ENCODE assay signal across 27 cellular contexts in genomic region chr6:122660296-122660695, GRCh38. TPM values are rescaled to one million over a fixed set of nuclear protein-coding genes. Genes with fewer than 3 reads are reported as not detected.
"Had no signal": no experiment of that assay in that cellular context is flagged by ENCODE, and none has a peak within 500 bp of the region (broad histone marks: within the 10 kb centered on the region; RNA-seq: fewer than 3 reads in every experiment).

No MANE protein-coding gene starts in this region.

- H3K9me3 Mint-ChIP-seq: naive thymus-derived CD4-positive, alpha-beta T cell; nephron; stimulated activated naive B cell treated with anti-CD40 and anti-IgM and Interleukin-4, amounts not matched to agents 10 μg/mL and 1 μg/mL and 100 μg/mL, for 72 hours; stimulated activated naive CD8-positive, alpha-beta T cell treated with anti-CD3 and anti-CD28 coated beads, Interleukin-15, Interleukin-2, amounts not matched to agents 100 ng/mL and 50 ng/mL, for 24 hours had no signal

- H3K27me3 Mint-ChIP-seq: stimulated activated naive B cell treated with anti-CD40 and anti-IgM and Interleukin-4, amounts not matched to agents 10 μg/mL and 1 μg/mL and 100 μg/mL, for 72 hours; stimulated activated naive CD8-positive, alpha-beta T cell treated with anti-CD3 and anti-CD28 coated beads, Interleukin-15, Interleukin-2, amounts not matched to agents 100 ng/mL and 50 ng/mL, for 24 hours; type B pancreatic cell had no signal

- H3K27ac Mint-ChIP-seq: naive thymus-derived CD4-positive, alpha-beta T cell; nephron; stimulated activated naive B cell treated with anti-CD40 and anti-IgM and Interleukin-4, amounts not matched to agents 10 μg/mL and 1 μg/mL and 100 μg/mL, for 72 hours; stimulated activated naive CD8-positive, alpha-beta T cell treated with anti-CD3 and anti-CD28 coated beads, Interleukin-15, Interleukin-2, amounts not matched to agents 100 ng/mL and 50 ng/mL, for 24 hours; type B pancreatic cell had no signal

- H3K36me3 ChIP-seq: gastroesophageal sphincter, heart left ventricle, sigmoid colon, thyroid gland had no signal

- H3K4me3 Mint-ChIP-seq: naive thymus-derived CD4-positive, alpha-beta T cell; nephron; stimulated activated naive B cell treated with anti-CD40 and anti-IgM and Interleukin-4, amounts not matched to agents 10 μg/mL and 1 μg/mL and 100 μg/mL, for 72 hours; stimulated activated naive CD8-positive, alpha-beta T cell treated with anti-CD3 and anti-CD28 coated beads, Interleukin-15, Interleukin-2, amounts not matched to agents 100 ng/mL and 50 ng/mL, for 24 hours; type B pancreatic cell had no signal

- H3K4me3 ChIP-seq: dorsolateral prefrontal cortex, gastroesophageal sphincter, heart left ventricle, lung, psoas muscle, sigmoid colon, thyroid gland had no signal

- ATAC-seq: gastroesophageal sphincter; heart left ventricle; left ventricle myocardium superior; naive thymus-derived CD4-positive, alpha-beta T cell; psoas muscle; right cardiac atrium; stimulated activated naive B cell treated with anti-CD40 and anti-IgM and Interleukin-4, amounts not matched to agents 10 μg/mL and 1 μg/mL and 100 μg/mL, for 72 hours had no signal

- H3K4me1 Mint-ChIP-seq: naive thymus-derived CD4-positive, alpha-beta T cell; stimulated activated naive B cell treated with anti-CD40 and anti-IgM and Interleukin-4, amounts not matched to agents 10 μg/mL and 1 μg/mL and 100 μg/mL, for 72 hours had no signal

- H3K27me3 ChIP-seq: gastroesophageal sphincter, heart left ventricle, sigmoid colon, thyroid gland had no signal

- H3K4me1 ChIP-seq: gastroesophageal sphincter, heart left ventricle, psoas muscle, sigmoid colon, thyroid gland had no signal

- H3K9me3 ChIP-seq: gastroesophageal sphincter, heart left ventricle, psoas muscle, sigmoid colon, thyroid gland had no signal

- FAIRE-seq: islet of Langerhans had no signal

- H3K36me3 Mint-ChIP-seq: naive thymus-derived CD4-positive, alpha-beta T cell; stimulated activated naive B cell treated with anti-CD40 and anti-IgM and Interleukin-4, amounts not matched to agents 10 μg/mL and 1 μg/mL and 100 μg/mL, for 72 hours; type B pancreatic cell had no signal

- H3K27ac ChIP-seq: dorsolateral prefrontal cortex, gastroesophageal sphincter, heart left ventricle, psoas muscle, sigmoid colon, thyroid gland had no signal

- DNase-seq: dorsolateral prefrontal cortex; effector CD4-positive, alpha-beta T cell; foreskin fibroblast; heart left ventricle; hippocampal formation; kidney glomerular epithelial cell; left colon; left ventricle myocardium superior; mesendoderm; midbrain; naive thymus-derived CD4-positive, alpha-beta T cell; nucleus accumbens; posterior cingulate gyrus; psoas muscle; right cardiac atrium; sigmoid colon; stimulated activated CD4-positive, alpha-beta T cell treated with anti-CD3 and anti-CD28 coated beads, Interleukin-15, amount 100 ng/mL, for 24 hours; stimulated activated CD4-positive, alpha-beta T cell treated with anti-CD3 and anti-CD28 coated beads, Interleukin-2, amount 100 ng/mL, for 48 hours; stimulated activated naive B cell treated with anti-CD40 and anti-IgM and Interleukin-4, amounts not matched to agents 10 μg/mL and 1 μg/mL and 100 μg/mL, for 72 hours; thyroid gland had no signal

RNA-seq across cellular contexts. Expression of gene PKIB, which starts 50.1 kb away (rescaled TPM):
- total RNA-seq: skeletal muscle tissue had no signal
